In genomic region chr1:174883361-174883760, GRCh38 we compare ENCODE assay signal across 10 cellular contexts.
DNase-seq lines count a peak whose midpoint lies in the region; ATAC-seq, FAIRE-seq and TF ChIP-seq lines count a peak whose summit lies in the region.
"Had no signal": no experiment of that assay in that cellular context is flagged by ENCODE, and none has a peak within 500 bp of the region (broad histone marks: within the 10 kb centered on the region; RNA-seq: fewer than 3 reads in every experiment).

No MANE protein-coding gene starts in this region.

- H3K4me3 ChIP-seq in HepG2 (replicated peaks in 1 of 3; ENCODE audit: insufficient read depth in 1 of 3, low read depth in 2 of 3, low read length in 3 of 3) (no peak overlapping the region), suprapubic skin (no peak overlapping the region), Peyer's patch (no peak overlapping the region)
- H3K4me3 ChIP-seq: upper lobe of left lung had no signal

- in situ Hi-C loops in Caki2 (cut with HindIII; ENCODE audit: low pct_unique_long_range_greater_than_20kb, low sequenced_read_pairs) (no loop called here), HepG2 (cut with HindIII; ENCODE audit: extremely low pct_ligation_motif_present, low pct_unique_long_range_greater_than_20kb) (no loop called here)

- no peaks in the 10 kb centered on the region for H3K27me3 Mint-ChIP-seq in activated T-helper 17 cell treated with anti-CD3 and anti-CD28 coated beads, Interleukin-2, amount 50 U/mL, for 72 hours
- H3K27me3 Mint-ChIP-seq in CD14-positive monocyte (ENCODE audit: low read depth in 3 of 3): no peaks in the 10 kb centered on the region
- H3K27me3 Mint-ChIP-seq: activated naive CD4-positive, alpha-beta T cell treated with anti-CD3 and anti-CD28 coated beads, Interleukin-2, amount 50 U/mL, for 24 hours had no signal

- TF ChIP-seq EP300 in HepG2 (IDR thresholded peaks at IDR 0.05; ENCODE audit: low read depth in 2 of 2, low read length in 2 of 2) (no peak), HepG2 (CRISPR knock-in tag; IDR thresholded peaks at IDR 0.05; ENCODE audit: borderline replicate concordance) (no peak), suprapubic skin (IDR thresholded peaks at IDR 0.05) (no peak)

- no peaks in the 10 kb centered on the region for H3K36me3 ChIP-seq in HepG2 (replicated peaks in 1 of 2; ENCODE audit: control insufficient read depth in 1 of 2, insufficient read depth in 2 of 2, low read length in 2 of 2)
- H3K36me3 ChIP-seq in suprapubic skin: no peaks in the 10 kb centered on the region
- H3K36me3 ChIP-seq in Peyer's patch: peaks cover 0 to 15% (median 0%) of the 10 kb centered on the region in 3 donors
- H3K36me3 ChIP-seq: upper lobe of left lung had no signal

- CTCF ChIA-PET in HepG2 (lab: Yijun Ruan, JAX; ENCODE audit: low intra/inter-chr PET ratio, low total read pairs): no interaction called here

- no peaks in the 10 kb centered on the region for H3K79me2 ChIP-seq in HepG2 (ENCODE audit: insufficient read depth, low read length)

- TF ChIP-seq POLR2A in HepG2 (IDR thresholded peaks at IDR 0.05; ENCODE audit: insufficient read depth in 1 of 2, low read depth in 2 of 2, low read length in 2 of 2) (no peak), suprapubic skin (IDR thresholded peaks at IDR 0.05) (no peak), Peyer's patch (IDR thresholded peaks at IDR 0.05) (no peak)

- H3K4me3 Mint-ChIP-seq in activated T-helper 17 cell treated with anti-CD3 and anti-CD28 coated beads, Interleukin-2, amount 50 U/mL, for 72 hours: no peak overlapping the region
- no peak overlapping the region for H3K4me3 Mint-ChIP-seq in CD14-positive monocyte
- H3K4me3 Mint-ChIP-seq: activated naive CD4-positive, alpha-beta T cell treated with anti-CD3 and anti-CD28 coated beads, Interleukin-2, amount 50 U/mL, for 24 hours had no signal

- no peak for TF ChIP-seq RAD21 in HepG2 (CRISPR knock-in tag; IDR thresholded peaks at IDR 0.05)

- BruUV-seq in HepG2 (replicated peaks; lab: Mats Ljungman, UMichigan): TSS peak; percentile 39

- H3K27ac ChIP-seq in HepG2 (ENCODE audit: extremely low read length, insufficient read depth, low read length): no peak overlapping the region
- H3K27ac ChIP-seq in suprapubic skin: no peak overlapping the region
- no peak overlapping the region for H3K27ac ChIP-seq in Peyer's patch

- intact Hi-C loops in HepG2 (cut with micrococcal nuclease; ENCODE audit: unreplicated experiment): loop anchor here (5.0 kb wide), 1 partner anchor 114 kb away; the partner anchor contains the start of gene CACYBP
- intact Hi-C loops in CD14-positive monocyte (cut with micrococcal nuclease): no loop called here

- no peak overlapping the region for H2AFZ ChIP-seq in HepG2 (ENCODE audit: low read length)

- no peaks in the 10 kb centered on the region for H3K9me3 Mint-ChIP-seq in activated T-helper 17 cell treated with anti-CD3 and anti-CD28 coated beads, Interleukin-2, amount 50 U/mL, for 72 hours
- H3K9me3 Mint-ChIP-seq in CD14-positive monocyte: peaks cover 0 to 2% (median 0%) of the 10 kb centered on the region in 7 donors
- H3K9me3 Mint-ChIP-seq: activated naive CD4-positive, alpha-beta T cell treated with anti-CD3 and anti-CD28 coated beads, Interleukin-2, amount 50 U/mL, for 24 hours had no signal

- TF ChIP-seq CTCF in HepG2 (CRISPR knock-in tag; IDR thresholded peaks at IDR 0.05) (peak; percentile 30), suprapubic skin (IDR thresholded peaks at IDR 0.05) (peak in 1 of 2 donors; percentile 5), Peyer's patch (IDR thresholded peaks at IDR 0.05) (peak in 2 of 6 experiments; percentile 10 to 30), CD14-positive monocyte (IDR thresholded peaks at IDR 0.05) (no peak)

- H3K4me2 ChIP-seq in HepG2 (ENCODE audit: low read depth, low read length): no peak overlapping the region

- H3K9me3 ChIP-seq in HepG2 (ENCODE audit: low read length) (no peaks in the 10 kb centered on the region), suprapubic skin (no peaks in the 10 kb centered on the region), Peyer's patch (no peaks in the 10 kb centered on the region)
- H3K9me3 ChIP-seq: upper lobe of left lung had no signal

- POLR2A ChIA-PET in HepG2 (lab: Yijun Ruan, JAX): no interaction called here

- no peaks in the 10 kb centered on the region; a peak in 1 of 5 replicates for H3K27me3 ChIP-seq in HepG2 (ENCODE audit: control insufficient read depth in 1 of 2, insufficient read depth in 2 of 2, low read length in 2 of 2)
- no peaks in the 10 kb centered on the region for H3K27me3 ChIP-seq in suprapubic skin
- H3K27me3 ChIP-seq in Peyer's patch: no peaks in the 10 kb centered on the region
- H3K27me3 ChIP-seq: upper lobe of left lung had no signal

- H3K4me1 ChIP-seq in HepG2 (ENCODE audit: insufficient read depth, low read length) (no peaks in the 10 kb centered on the region), suprapubic skin (peaks cover 7% of the 10 kb centered on the region), Peyer's patch (peaks cover 0 to 11% (median 0%) of the 10 kb centered on the region in 4 donors)

- DNase-seq in Caki2 (ENCODE audit: low read depth) (peak; percentile 36), HuH-7 (ENCODE audit: low spot score) (peak; percentile 31), HepG2 (ENCODE audit: low spot score) (peak; percentile 13), SKM-1 treated with dmso at 0.1 percent for 144 hours (lab: John Stamatoyannopoulos, UW; ENCODE audit: unreplicated experiment) (no peak), suprapubic skin (ENCODE audit: low spot score in 2 of 2) (no peak), Peyer's patch (no peak), CD14-positive monocyte (ENCODE audit: low spot score) (no peak)
- DNase-seq: upper lobe of left lung had no signal

- H3K36me3 Mint-ChIP-seq in activated T-helper 17 cell treated with anti-CD3 and anti-CD28 coated beads, Interleukin-2, amount 50 U/mL, for 72 hours (ENCODE audit: low read depth): no peaks in the 10 kb centered on the region
- peaks cover 0 to 9% of the 10 kb centered on the region in 2 donors for H3K36me3 Mint-ChIP-seq in CD14-positive monocyte

- 79% methylated on average over 1 of the region's 1 CpG for WGBS in HepG2 (ENCODE audit: low lambda C conversion rate)
- WGBS in suprapubic skin: 90% methylated on average over 1 of the region's 1 CpG

- ATAC-seq in activated T-helper 17 cell treated with anti-CD3 and anti-CD28 coated beads, Interleukin-2, amount 50 U/mL, for 72 hours (replicated peaks): no peak
- no peak; the same call in 2 of the 3 replicates for ATAC-seq in HepG2

- peak overlapping the region; percentile 1 for H3K27ac Mint-ChIP-seq in activated T-helper 17 cell treated with anti-CD3 and anti-CD28 coated beads, Interleukin-2, amount 50 U/mL, for 72 hours
- H3K27ac Mint-ChIP-seq in CD14-positive monocyte: peak overlapping the region in 2 of 7 donors; percentile 5 to 10
- H3K27ac Mint-ChIP-seq: activated naive CD4-positive, alpha-beta T cell treated with anti-CD3 and anti-CD28 coated beads, Interleukin-2, amount 50 U/mL, for 24 hours had no signal

- FAIRE-seq in HepG2 (lab: Jason Lieb, UNC): no peak

- H3K4me1 Mint-ChIP-seq in activated T-helper 17 cell treated with anti-CD3 and anti-CD28 coated beads, Interleukin-2, amount 50 U/mL, for 72 hours: no peaks in the 10 kb centered on the region
- H3K4me1 Mint-ChIP-seq in CD14-positive monocyte: peaks cover 17% of the 10 kb centered on the region

- no peak overlapping the region for H3K9ac ChIP-seq in HepG2 (ENCODE audit: insufficient read depth, low read depth, low read length)

- H4K20me1 ChIP-seq in HepG2 (ENCODE audit: insufficient read depth, low read length): no peaks in the 10 kb centered on the region

TF ChIP-seq in HepG2, 621 proteins besides CTCF, POLR2A, EP300 and RAD21:
- TF ChIP-seq HOXA9 (CRISPR knock-in tag; IDR thresholded peaks at IDR 0.05; ENCODE audit: borderline replicate concordance) (no peak), STAG1 (CRISPR knock-in tag; IDR thresholded peaks at IDR 0.05) (peak; percentile 48)

Comparison
In these comparisons a context has a peak if more than half of its experiments do, and no peak if none do; other contexts are left out.
1. DNase-seq: peak in Caki2 (single experiment), HuH-7 (single experiment) and HepG2 (single experiment); none in SKM-1 treated with dmso at 0.1 percent for 144 hours (single experiment), suprapubic skin (0 of 2), Peyer's patch (0 of 3) and CD14-positive monocyte (single experiment).